Comparison of ENCODE assay signal across 20 cellular contexts in genomic region chr4:10079256-10079655, GRCh38. TPM values are rescaled to one million over a fixed set of nuclear protein-coding genes. Genes with fewer than 3 reads are reported as not detected.
DNase-seq lines count a peak whose midpoint lies in the region; ATAC-seq and TF ChIP-seq lines count a peak whose summit lies in the region.
"Had no signal": no experiment of that assay in that cellular context is flagged by ENCODE, and none has a peak within 500 bp of the region (broad histone marks: within the 10 kb centered on the region; RNA-seq: fewer than 3 reads in every experiment).

No MANE protein-coding gene starts in this region.

- peaks cover 32 to 59% (median 52%) of the 10 kb centered on the region in 4 donors for H3K4me1 ChIP-seq in esophagus muscularis mucosa
- no peaks in the 10 kb centered on the region for H3K4me1 ChIP-seq in osteoblast (ENCODE audit: insufficient read depth, low read length)
- H3K4me1 ChIP-seq: HAP-1, SJCRH30 had no signal

- TF ChIP-seq POLR2A in esophagus muscularis mucosa (IDR thresholded peaks at IDR 0.05; ENCODE audit: low read depth): no peak

- intact Hi-C loops in esophagus muscularis mucosa (cut with DNase I): no loop called here

- peaks cover 37% of the 10 kb centered on the region for H3K36me3 Mint-ChIP-seq in HFFc6 (ENCODE audit: low read depth)

- no peak for ATAC-seq in esophagus mucosa

- TF ChIP-seq CTCF in HFFc6 (IDR thresholded peaks at IDR 0.05) (no peak), esophagus muscularis mucosa (IDR thresholded peaks at IDR 0.05) (no peak), osteoblast (IDR thresholded peaks at IDR 0.05; ENCODE audit: extremely low read depth, low read depth, low read length) (no peak)

- H3K27ac Mint-ChIP-seq in HFFc6: peak overlapping the region; percentile 49

- H3K36me3 ChIP-seq in esophagus muscularis mucosa (peaks cover 99 to 100% (median 100%) of the 10 kb centered on the region in 4 donors), osteoblast (ENCODE audit: insufficient read depth, low read length) (peaks cover 99% of the 10 kb centered on the region)

- no peak overlapping the region for H3K4me2 ChIP-seq in osteoblast (ENCODE audit: insufficient read depth, low read length)

- H3K27me3 ChIP-seq in esophagus muscularis mucosa (no peaks in the 10 kb centered on the region), osteoblast (ENCODE audit: insufficient read depth, low read length) (no peaks in the 10 kb centered on the region)
- H3K27me3 ChIP-seq: BLaER1 treated with 17β-estradiol and CSF1 and Interleukin-3, amounts not matched to agents 10 nM and 100 nM; neutrophil; SJCRH30 had no signal

- TF ChIP-seq EP300 in esophagus muscularis mucosa (IDR thresholded peaks at IDR 0.05): no peak

- H3K79me2 ChIP-seq in osteoblast (ENCODE audit: insufficient read depth, low read length): peaks cover 75% of the 10 kb centered on the region

- H3K4me3 ChIP-seq in esophagus muscularis mucosa: no peak overlapping the region
- H3K4me3 ChIP-seq in osteoblast (ENCODE audit: insufficient read depth, low read length): no peak overlapping the region
- H3K4me3 ChIP-seq: BLaER1 treated with 17β-estradiol and CSF1 and Interleukin-3, amounts not matched to agents 10 nM and 100 nM; HAP-1; SJCRH30 had no signal

- H3K27ac ChIP-seq in esophagus muscularis mucosa (replicated peaks in 1 of 4) (peak overlapping the region in 3 of 4 donors; percentile 37 to 60 (median 47)), osteoblast (ENCODE audit: low read depth, low read length) (no peak overlapping the region)
- H3K27ac ChIP-seq: 22Rv1, neutrophil, SJCRH30 had no signal

- H3K9me3 ChIP-seq in esophagus muscularis mucosa (no peaks in the 10 kb centered on the region), osteoblast (ENCODE audit: low read depth, low read length) (no peaks in the 10 kb centered on the region)
- H3K9me3 ChIP-seq: BLaER1 treated with 17β-estradiol and CSF1 and Interleukin-3, amounts not matched to agents 10 nM and 100 nM; HAP-1; neutrophil; SJCRH30 had no signal

- no peaks in the 10 kb centered on the region for H3K9me3 Mint-ChIP-seq in HFFc6

- H4K20me1 ChIP-seq in osteoblast (ENCODE audit: insufficient read depth, low read length): peaks cover 71% of the 10 kb centered on the region

- H3K27me3 Mint-ChIP-seq in HFFc6 (ENCODE audit: insufficient read depth): peaks cover 19% of the 10 kb centered on the region

- no peak overlapping the region; the same call in 1 of the 2 replicates for H3K4me3 Mint-ChIP-seq in HFFc6

- peak; percentile 11 for DNase-seq in activated CD4-positive, CD25-positive, alpha-beta regulatory T cell treated with anti-CD3 and anti-CD28 coated beads, Interleukin-2, amount 50 U/mL, for 72 hours
- DNase-seq in activated CD4-positive, CD25-positive, alpha-beta regulatory T cell (lab: John Stamatoyannopoulos, UW): no peak
- DNase-seq in HFFc6 (no peak), esophagus muscularis mucosa (ENCODE audit: extremely low spot score) (no peak), osteoblast (ENCODE audit: insufficient read length, low spot score, missing footprints) (peak; percentile 69), nucleus accumbens (lab: John Stamatoyannopoulos, UW) (no peak), kidney glomerular epithelial cell (lab: John Stamatoyannopoulos, UW) (no peak)
- DNase-seq: activated CD4-positive, alpha-beta T cell treated with anti-CD3 and anti-CD28 coated beads for 4 hours; amygdala; mesenchymal stem cell; MM.1S; NCI-H1930; SJCRH30; stimulated activated CD4-positive, alpha-beta T cell treated with anti-CD3 and anti-CD28 coated beads, Interleukin-4, amount 100 ng/mL, for 4 hours had no signal

- no peak overlapping the region for H2AFZ ChIP-seq in osteoblast (ENCODE audit: low read length)

- H3K4me1 Mint-ChIP-seq in HFFc6 (ENCODE audit: low read depth): peaks cover 23% of the 10 kb centered on the region

- WGBS in esophagus muscularis mucosa: 75% methylated on average over 14 of the region's 15 CpGs

RNA-seq across cellular contexts. Expression of gene WDR1, which starts 37.3 kb away (rescaled TPM):
- total RNA-seq in HFFc6 (2021; fragmentation: NEBNext Ultra II Directional; extraction: Animal tissue kit (Norgen Biotek cat#: 25700)): 100 to 1,000 TPM; 720 to 838 (median 782) TPM
- 100 to 1,000 TPM; 361 to 536 (median 485) TPM for total RNA-seq in esophagus muscularis mucosa
- total RNA-seq in osteoblast: 265 and 314 TPM in 2 replicates
- 253 TPM for total RNA-seq in esophagus mucosa

RNA-seq across cellular contexts. Expression of gene SLC2A9, which starts 58.0 kb away (rescaled TPM):
- total RNA-seq in HFFc6 (2021; fragmentation: NEBNext Ultra II Directional; extraction: Animal tissue kit (Norgen Biotek cat#: 25700)): 1 to 10 TPM; 1.3 to 2.0 (median 1.6) TPM
- total RNA-seq in esophagus muscularis mucosa (10 to 100 TPM in 1 of 4 donors, 1 to 10 TPM in 3; 5.6 to 10.5 (median 6.5) TPM), osteoblast (2.5 and 3.5 TPM in 2 replicates), esophagus mucosa (21.5 TPM)
- total RNA-seq: NCI-H460 had no signal

Comparison
In these comparisons a context has a peak if more than half of its experiments do, and no peak if none do; other contexts are left out.
1. DNase-seq: peak in activated CD4-positive, CD25-positive, alpha-beta regulatory T cell treated with anti-CD3 and anti-CD28 coated beads, Interleukin-2, amount 50 U/mL, for 72 hours (single experiment) and osteoblast (single experiment); none in activated CD4-positive, CD25-positive, alpha-beta regulatory T cell (0 of 4), HFFc6 (single experiment), esophagus muscularis mucosa (single experiment), nucleus accumbens (0 of 56) and kidney glomerular epithelial cell (single experiment).